Comparison of ENCODE assay signal across 33 cellular contexts in genomic region chr3:81696090-81696489, GRCh38.
"Had no signal": no experiment of that assay in that cellular context is flagged by ENCODE, and none has a peak within 500 bp of the region (broad histone marks: within the 10 kb centered on the region; RNA-seq: fewer than 3 reads in every experiment).

No MANE protein-coding gene starts in this region.

- H3K4me2 ChIP-seq: PC-9 had no signal

- FAIRE-seq: RCC 7860 had no signal

- H3K27ac ChIP-seq: PC-9, RWPE1, SJCRH30, SK-N-MC had no signal

- DNase-seq: Kasumi-1, MG63, NCI-H1048, NCI-H1092 treated with DMSO at 0.1 percent for 48 hours, NCI-H1105 treated with DMSO at 0.1 percent for 48 hours, NCI-H1417, NCI-H1436, NCI-H146, NCI-H1694, NCI-H187, NCI-H1930, NCI-H2029 treated with DMSO at 0.1 percent for 48 hours, NCI-H2081 treated with DMSO at 0.1 percent for 48 hours, NCI-H2107, NCI-H2171, NCI-H226, NCI-H446 treated with DMSO at 0.1 percent for 48 hours, NCI-H510A, NCI-H524, NCI-H526, NCI-H69, NCI-H748 treated with DMSO at 0.1 percent for 48 hours, NCI-H82, PC-9, SHP77, SIG-M5, SJCRH30 had no signal

- H2AFZ ChIP-seq: PC-9 had no signal

- H3K36me3 ChIP-seq: MG63, SJCRH30 had no signal

- H3K9me3 ChIP-seq: MG63, SJCRH30 had no signal

- H3K4me3 ChIP-seq: MG63, PC-9, SJCRH30, SK-N-MC had no signal

- ATAC-seq: Panc1, Right ventricle myocardium inferior, SK-N-SH treated with all-trans-retinoic acid at 6 μM for 48 hours had no signal

- H3K27me3 ChIP-seq: MG63, SJCRH30 had no signal

- H3K4me1 ChIP-seq: SJCRH30 had no signal
